In the genomic region with DNA sequence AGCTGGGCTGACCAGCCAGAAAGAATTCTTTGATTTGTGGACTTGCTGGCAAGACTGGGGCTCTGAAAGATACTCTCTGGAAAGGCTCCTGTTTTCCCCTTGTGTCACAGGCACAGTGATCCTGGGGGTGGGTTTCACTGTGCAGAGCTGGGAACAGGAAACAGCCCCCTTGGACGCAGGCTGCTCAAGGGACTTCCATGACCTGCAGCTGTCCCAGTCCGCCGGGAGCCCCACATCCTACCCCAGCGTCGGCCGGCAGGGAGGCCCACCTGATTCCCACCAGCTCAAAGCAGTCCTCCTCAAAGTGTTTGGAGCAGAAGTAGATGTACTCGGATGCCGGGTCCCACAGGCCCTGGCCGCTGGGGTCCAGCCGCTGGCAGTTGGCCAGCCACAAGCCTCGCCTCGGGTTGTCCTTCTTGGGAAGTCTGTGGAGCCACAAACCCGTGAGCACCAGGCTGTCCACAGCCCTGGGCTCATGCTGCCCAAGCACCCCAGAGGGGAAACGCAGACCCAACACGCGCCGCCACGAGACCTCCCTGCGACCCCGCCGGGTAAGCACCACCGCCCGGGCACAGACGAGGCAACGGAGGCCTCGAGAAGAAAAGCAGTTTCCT, we compare ENCODE assay signal across 8 cellular contexts. TPM values are rescaled to one million over a fixed set of nuclear protein-coding genes. Genes with fewer than 3 reads are reported as not detected.
DNase-seq lines count a peak whose midpoint lies in the region; ATAC-seq and TF ChIP-seq lines count a peak whose summit lies in the region.

No MANE protein-coding gene starts in this region.

- no peak for ATAC-seq in CD4-positive, CD25-positive, alpha-beta regulatory T cell (ENCODE audit: low read depth in 2 of 2)
- ATAC-seq in HG02588 (IDR thresholded peaks at IDR 0.05; ENCODE audit: unreplicated experiment): no peak

- H3K27ac ChIP-seq in CD4-positive, CD25-positive, alpha-beta regulatory T cell (ENCODE audit: insufficient read depth, low read length, poor library complexity, severe bottlenecking): peak overlapping the region; percentile 99
- H3K27ac ChIP-seq in iPS-18a (ENCODE audit: low read length) (no peak overlapping the region), subcutaneous abdominal adipose tissue (ENCODE audit: low read depth, low read length) (peak overlapping the region; percentile 95)

- no peaks in the 10 kb centered on the region for H3K9me3 ChIP-seq in CD4-positive, CD25-positive, alpha-beta regulatory T cell (ENCODE audit: control insufficient read depth in 2 of 2, low read length in 2 of 2)
- no peaks in the 10 kb centered on the region for H3K9me3 ChIP-seq in iPS-18a (ENCODE audit: control insufficient read depth, low read depth, low read length)
- no peaks in the 10 kb centered on the region for H3K9me3 ChIP-seq in subcutaneous abdominal adipose tissue (ENCODE audit: control insufficient read depth in 5 of 5, low read length in 5 of 5)

- H3K27ac Mint-ChIP-seq in CD4-positive, CD25-positive, alpha-beta regulatory T cell: peak overlapping the region; percentile 96 to 99 (median 99)
- H3K27ac Mint-ChIP-seq in activated T-helper 2 cell treated with anti-CD3 and anti-CD28 coated beads, Interferon-gamma antibody, Interleukin-2, Interleukin-4, amounts not matched to agents 10 μg/mL and 5 μg/mL and 100 μg/mL, durations not matched to agents 14 hours and 24 hours and 36 hours: peak overlapping the region; percentile 98

- no peak for DNase-seq in CD4-positive, CD25-positive, alpha-beta regulatory T cell
- no peak for DNase-seq in HFF-Myc (ENCODE audit: extremely low read depth, low read depth)
- DNase-seq in activated T-helper 2 cell treated with anti-CD3 and anti-CD28 coated beads, Interferon-gamma antibody, Interleukin-2, Interleukin-4, amounts not matched to agents 10 μg/mL and 5 μg/mL and 100 μg/mL, durations not matched to agents 14 hours and 24 hours and 36 hours (ENCODE audit: low spot score): no peak
- no peak for DNase-seq in C1 segment of cervical spinal cord (lab: John Stamatoyannopoulos, UW)
- no peak for DNase-seq in GM20000 (ENCODE audit: low spot score)

- H3K27me3 ChIP-seq in CD4-positive, CD25-positive, alpha-beta regulatory T cell (ENCODE audit: control insufficient read depth, insufficient read depth, low read length): no peaks in the 10 kb centered on the region
- H3K27me3 ChIP-seq in iPS-18a (ENCODE audit: control insufficient read depth, insufficient read depth, low read length): no peaks in the 10 kb centered on the region
- no peaks in the 10 kb centered on the region for H3K27me3 ChIP-seq in subcutaneous abdominal adipose tissue (ENCODE audit: control insufficient read depth in 5 of 5, insufficient read depth in 4 of 5, low read length in 5 of 5)

- intact Hi-C loops in activated T-helper 2 cell treated with anti-CD3 and anti-CD28 coated beads, Interferon-gamma antibody, Interleukin-2, Interleukin-4, amounts not matched to agents 10 μg/mL and 5 μg/mL and 100 μg/mL, durations not matched to agents 14 hours and 24 hours and 36 hours (cut with micrococcal nuclease): loop anchor here (2.0 to 5.0 kb wide), 3 partner anchors 84 to 884 kb away; partner anchors contain the start of genes CRKL, PI4KA, RANBP1 and SNAP29

- H3K36me3 Mint-ChIP-seq in CD4-positive, CD25-positive, alpha-beta regulatory T cell: peaks cover 4% of the 10 kb centered on the region
- H3K36me3 Mint-ChIP-seq in activated T-helper 2 cell treated with anti-CD3 and anti-CD28 coated beads, Interferon-gamma antibody, Interleukin-2, Interleukin-4, amounts not matched to agents 10 μg/mL and 5 μg/mL and 100 μg/mL, durations not matched to agents 14 hours and 24 hours and 36 hours (ENCODE audit: low read depth): peaks cover 26% of the 10 kb centered on the region

- peaks cover 27% of the 10 kb centered on the region for H3K4me1 ChIP-seq in CD4-positive, CD25-positive, alpha-beta regulatory T cell (ENCODE audit: control insufficient read depth, insufficient read depth, low read length, poor library complexity, severe bottlenecking)
- peaks cover 11% of the 10 kb centered on the region for H3K4me1 ChIP-seq in iPS-18a (ENCODE audit: control insufficient read depth, low read depth, low read length)
- H3K4me1 ChIP-seq in subcutaneous abdominal adipose tissue (ENCODE audit: control insufficient read depth in 5 of 5, insufficient read depth in 5 of 5, low read length in 5 of 5): peaks cover 10 to 39% (median 35%) of the 10 kb centered on the region in 5 donors

- no peak for TF ChIP-seq CTCF in HFF-Myc (IDR thresholded peaks at IDR 0.05; ENCODE audit: low read depth, low read length, missing control alignments)
- TF ChIP-seq CTCF in GM20000 (IDR thresholded peaks at IDR 0.05; ENCODE audit: extremely low read depth, missing control alignments): no peak

- peaks cover 17% of the 10 kb centered on the region for H3K36me3 ChIP-seq in CD4-positive, CD25-positive, alpha-beta regulatory T cell (ENCODE audit: control insufficient read depth, insufficient read depth, low read length)
- peaks cover 4% of the 10 kb centered on the region for H3K36me3 ChIP-seq in iPS-18a (ENCODE audit: control insufficient read depth, low read depth, low read length)
- H3K36me3 ChIP-seq in subcutaneous abdominal adipose tissue (ENCODE audit: control insufficient read depth in 5 of 5, insufficient read depth in 5 of 5, low read length in 5 of 5): peaks cover 0 to 40% (median 36%) of the 10 kb centered on the region in 5 donors

- H3K9ac ChIP-seq in iPS-18a (ENCODE audit: low read length) (peak overlapping the region; percentile 77), subcutaneous abdominal adipose tissue (ENCODE audit: low read length in 5 of 5) (peak overlapping the region; percentile 56 to 92 (median 91))

- H3K27me3 Mint-ChIP-seq in CD4-positive, CD25-positive, alpha-beta regulatory T cell: no peaks in the 10 kb centered on the region
- no peaks in the 10 kb centered on the region for H3K27me3 Mint-ChIP-seq in activated T-helper 2 cell treated with anti-CD3 and anti-CD28 coated beads, Interferon-gamma antibody, Interleukin-2, Interleukin-4, amounts not matched to agents 10 μg/mL and 5 μg/mL and 100 μg/mL, durations not matched to agents 14 hours and 24 hours and 36 hours (ENCODE audit: low read depth)

- H3K4me3 Mint-ChIP-seq in CD4-positive, CD25-positive, alpha-beta regulatory T cell: peak overlapping the region; percentile 94 to 99 (median 97)
- peak overlapping the region; percentile 95 for H3K4me3 Mint-ChIP-seq in activated T-helper 2 cell treated with anti-CD3 and anti-CD28 coated beads, Interferon-gamma antibody, Interleukin-2, Interleukin-4, amounts not matched to agents 10 μg/mL and 5 μg/mL and 100 μg/mL, durations not matched to agents 14 hours and 24 hours and 36 hours (ENCODE audit: low read depth)

- peak overlapping the region; percentile 74 for H3K4me3 ChIP-seq in CD4-positive, CD25-positive, alpha-beta regulatory T cell (ENCODE audit: low read depth, low read length)
- H3K4me3 ChIP-seq in HFF-Myc (replicated peaks; ENCODE audit: low read depth, low read length) (peak overlapping the region; percentile 83), iPS-18a (ENCODE audit: low read length) (peak overlapping the region; percentile 86), subcutaneous abdominal adipose tissue (ENCODE audit: low read depth in 1 of 5, low read length in 5 of 5) (peak overlapping the region; percentile 64 to 88 (median 81))

- H3K9me3 Mint-ChIP-seq in CD4-positive, CD25-positive, alpha-beta regulatory T cell: peaks cover 0 to 1% (median 0%) of the 10 kb centered on the region in 7 donors
- no peaks in the 10 kb centered on the region for H3K9me3 Mint-ChIP-seq in activated T-helper 2 cell treated with anti-CD3 and anti-CD28 coated beads, Interferon-gamma antibody, Interleukin-2, Interleukin-4, amounts not matched to agents 10 μg/mL and 5 μg/mL and 100 μg/mL, durations not matched to agents 14 hours and 24 hours and 36 hours

- peaks cover 5 to 53% (median 18%) of the 10 kb centered on the region in 4 donors for H3K4me1 Mint-ChIP-seq in CD4-positive, CD25-positive, alpha-beta regulatory T cell
- peaks cover 15% of the 10 kb centered on the region for H3K4me1 Mint-ChIP-seq in activated T-helper 2 cell treated with anti-CD3 and anti-CD28 coated beads, Interferon-gamma antibody, Interleukin-2, Interleukin-4, amounts not matched to agents 10 μg/mL and 5 μg/mL and 100 μg/mL, durations not matched to agents 14 hours and 24 hours and 36 hours (ENCODE audit: low read depth)

RNA-seq across cellular contexts. Expression of gene THAP7, which starts 0.8 kb away (rescaled TPM):
- total RNA-seq in CD4-positive, CD25-positive, alpha-beta regulatory T cell: 41.7 TPM
- 10 to 100 TPM; 38.5 to 58.0 (median 47.4) TPM for polyA plus RNA-seq in CD4-positive, CD25-positive, alpha-beta regulatory T cell
- 25.8 and 25.9 TPM in 2 replicates for total RNA-seq in activated T-helper 2 cell treated with anti-CD3 and anti-CD28 coated beads, Interferon-gamma antibody, Interleukin-2, Interleukin-4, amounts not matched to agents 10 μg/mL and 5 μg/mL and 100 μg/mL, durations not matched to agents 14 hours and 24 hours and 36 hours

RNA-seq across cellular contexts. Expression of gene P2RX6, which starts 13.9 kb away (rescaled TPM):
- 0.59 TPM for total RNA-seq in CD4-positive, CD25-positive, alpha-beta regulatory T cell
- polyA plus RNA-seq in CD4-positive, CD25-positive, alpha-beta regulatory T cell: under 1 TPM in 1 of 4 donors, not detected in 3; 0.10 TPM
- 0.07 TPM in 1 of 2 replicates, not detected in the other for total RNA-seq in activated T-helper 2 cell treated with anti-CD3 and anti-CD28 coated beads, Interferon-gamma antibody, Interleukin-2, Interleukin-4, amounts not matched to agents 10 μg/mL and 5 μg/mL and 100 μg/mL, durations not matched to agents 14 hours and 24 hours and 36 hours

RNA-seq across cellular contexts. Expression of gene LZTR1, which starts 19.0 kb away (rescaled TPM):
- 69.4 TPM for total RNA-seq in CD4-positive, CD25-positive, alpha-beta regulatory T cell
- 10 to 100 TPM in 3 of 4 donors, 1 to 10 TPM in 1; 9.6 to 12.1 (median 11.7) TPM for polyA plus RNA-seq in CD4-positive, CD25-positive, alpha-beta regulatory T cell
- total RNA-seq in activated T-helper 2 cell treated with anti-CD3 and anti-CD28 coated beads, Interferon-gamma antibody, Interleukin-2, Interleukin-4, amounts not matched to agents 10 μg/mL and 5 μg/mL and 100 μg/mL, durations not matched to agents 14 hours and 24 hours and 36 hours: 64.7 and 68.4 TPM in 2 replicates

RNA-seq across cellular contexts. Expression of gene SLC7A4, which starts 31.3 kb away (rescaled TPM):
- not detected for total RNA-seq in CD4-positive, CD25-positive, alpha-beta regulatory T cell
- under 1 TPM in 1 of 4 donors, not detected in 3; 0.09 TPM for polyA plus RNA-seq in CD4-positive, CD25-positive, alpha-beta regulatory T cell
- total RNA-seq in activated T-helper 2 cell treated with anti-CD3 and anti-CD28 coated beads, Interferon-gamma antibody, Interleukin-2, Interleukin-4, amounts not matched to agents 10 μg/mL and 5 μg/mL and 100 μg/mL, durations not matched to agents 14 hours and 24 hours and 36 hours: 0.07 TPM in 1 of 2 replicates, not detected in the other

RNA-seq across cellular contexts. Expression of gene AIFM3, which starts 34.0 kb away (rescaled TPM):
- 0.49 TPM for total RNA-seq in CD4-positive, CD25-positive, alpha-beta regulatory T cell
- not detected for polyA plus RNA-seq in CD4-positive, CD25-positive, alpha-beta regulatory T cell
- 0.23 and 0.30 TPM in 2 replicates for total RNA-seq in activated T-helper 2 cell treated with anti-CD3 and anti-CD28 coated beads, Interferon-gamma antibody, Interleukin-2, Interleukin-4, amounts not matched to agents 10 μg/mL and 5 μg/mL and 100 μg/mL, durations not matched to agents 14 hours and 24 hours and 36 hours
